In the genomic region with DNA sequence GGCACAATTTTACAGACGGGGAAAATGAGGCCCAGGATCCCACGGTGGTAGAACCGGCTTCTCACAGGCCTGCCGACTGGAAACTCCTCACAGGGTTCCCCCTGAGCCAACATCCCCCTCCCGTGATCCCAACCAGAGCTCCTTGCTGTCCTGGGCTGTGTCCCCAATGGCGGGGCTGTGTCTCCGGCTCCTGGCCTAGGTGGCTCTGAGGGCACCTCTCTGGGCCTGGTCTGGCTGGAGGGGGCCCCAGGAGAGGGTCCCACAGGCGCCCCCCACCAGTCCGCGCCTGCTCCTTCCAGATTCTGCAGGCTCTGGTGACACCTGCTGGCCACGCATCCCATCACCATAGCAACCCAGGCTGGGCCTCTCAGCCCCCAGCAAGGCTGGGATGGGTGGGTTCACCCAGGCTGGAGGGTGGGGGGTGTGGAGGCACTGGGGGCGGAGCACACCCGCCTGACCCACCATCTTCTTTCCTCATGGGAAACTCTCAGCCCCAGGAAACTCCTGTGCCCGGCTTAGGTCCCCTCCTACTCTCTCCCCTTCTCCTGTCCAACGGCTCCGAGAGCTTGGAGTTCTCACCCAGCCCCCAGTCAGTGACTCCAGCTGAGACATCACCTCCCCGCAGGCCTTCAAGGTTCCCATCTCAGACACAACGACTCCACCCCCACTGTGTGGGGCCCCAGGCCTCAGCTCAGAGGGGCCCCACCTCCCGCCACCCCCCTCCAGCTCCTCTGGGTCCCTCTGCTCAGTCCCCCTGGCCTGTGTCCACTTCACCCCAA, we compare ENCODE assay signal across 8 cellular contexts. TPM values are rescaled to one million over a fixed set of nuclear protein-coding genes. Genes with fewer than 3 reads are reported as not detected.
DNase-seq lines count a peak whose midpoint lies in the region; ATAC-seq and TF ChIP-seq lines count a peak whose summit lies in the region.

No MANE protein-coding gene starts in this region.

- peak; percentile 79 for TF ChIP-seq CTCF in HFFc6 (IDR thresholded peaks at IDR 0.05)
- TF ChIP-seq CTCF in WERI-Rb-1 (IDR thresholded peaks at IDR 0.05; ENCODE audit: low read depth, low read length): peak; percentile 72
- TF ChIP-seq CTCF in choroid plexus epithelial cell (conservative IDR thresholded peaks at IDR 0.05; ENCODE audit: low read depth, low read length): peak; percentile 71
- TF ChIP-seq CTCF in right lobe of liver (IDR thresholded peaks at IDR 0.05): peak; percentile 67 to 72 (median 71)
- peak; percentile 38 to 59 (median 50) for TF ChIP-seq CTCF in testis (IDR thresholded peaks at IDR 0.05)

- H3K9me3 Mint-ChIP-seq in HFFc6: no peaks in the 10 kb centered on the region

- TF ChIP-seq POLR2A in right lobe of liver (IDR thresholded peaks at IDR 0.05): no peak
- TF ChIP-seq POLR2A in testis (IDR thresholded peaks at IDR 0.05): no peak

- no peak overlapping the region for H3K4me3 Mint-ChIP-seq in HFFc6

- ATAC-seq in right lobe of liver: peak; percentile 72 to 84 (median 76)
- ATAC-seq in GM21423 (IDR thresholded peaks at IDR 0.05; ENCODE audit: unreplicated experiment): no peak
- ATAC-seq in GM19467 (IDR thresholded peaks at IDR 0.05; ENCODE audit: unreplicated experiment): no peak

- H3K36me3 Mint-ChIP-seq in HFFc6 (ENCODE audit: low read depth): no peaks in the 10 kb centered on the region

- 10% methylated on average over 8 of the region's 19 CpGs for WGBS in right lobe of liver (ENCODE audit: insufficient coverage, low coverage, low lambda C conversion rate, missing lambda C conversion rate)
- 44 to 48% methylated on average over 13 to 17 of the region's 19 CpGs for WGBS in testis, 2 donors

- H3K36me3 ChIP-seq in WERI-Rb-1: no peaks in the 10 kb centered on the region
- no peaks in the 10 kb centered on the region for H3K36me3 ChIP-seq in right lobe of liver
- H3K36me3 ChIP-seq in testis (ENCODE audit: low read depth, missing control alignments): no peaks in the 10 kb centered on the region

- no peak overlapping the region for H3K27ac Mint-ChIP-seq in HFFc6

- peak in 8 of 14 donors; percentile 17 to 66 (median 32) for DNase-seq in C1 segment of cervical spinal cord (lab: John Stamatoyannopoulos, UW)
- no peak for DNase-seq in HFFc6
- DNase-seq in WERI-Rb-1: peak; percentile 66
- DNase-seq in choroid plexus epithelial cell (ENCODE audit: low read depth): peak; percentile 53
- DNase-seq in right lobe of liver: peak; percentile 58 to 69 (median 64)
- DNase-seq in testis: peak; percentile 67

- H3K9me3 ChIP-seq in WERI-Rb-1 (ENCODE audit: severe bottlenecking) (no peaks in the 10 kb centered on the region), right lobe of liver (no peaks in the 10 kb centered on the region), testis (no peaks in the 10 kb centered on the region)

- H3K4me1 ChIP-seq in right lobe of liver (peaks cover 0 to 6% (median 0%) of the 10 kb centered on the region in 4 donors), testis (peaks cover 8% of the 10 kb centered on the region)

- H3K27me3 Mint-ChIP-seq in HFFc6 (ENCODE audit: insufficient read depth): no peaks in the 10 kb centered on the region; the same call in none of the 2 replicates

- no peak overlapping the region for H3K4me3 ChIP-seq in WERI-Rb-1 (ENCODE audit: low read depth, low read length)
- no peak overlapping the region for H3K4me3 ChIP-seq in choroid plexus epithelial cell (ENCODE audit: low read depth, low read length)
- no peak overlapping the region for H3K4me3 ChIP-seq in right lobe of liver
- no peak overlapping the region for H3K4me3 ChIP-seq in testis

- peaks cover 12% of the 10 kb centered on the region for H3K4me1 Mint-ChIP-seq in HFFc6 (ENCODE audit: low read depth)

- H3K27me3 ChIP-seq in WERI-Rb-1 (ENCODE audit: insufficient read depth, low read depth, severe bottlenecking) (no peaks in the 10 kb centered on the region), right lobe of liver (no peaks in the 10 kb centered on the region), testis (no peaks in the 10 kb centered on the region)

- intact Hi-C loops in right lobe of liver (cut with DNase I): loop anchor here in 1 of 2 donors (10.0 kb wide), 1 partner anchor 216 kb away; no protein-coding TSS in a partner anchor
- intact Hi-C loops in testis (cut with DNase I; ENCODE audit: low total_unique reads): no loop called here

- H3K27ac ChIP-seq in WERI-Rb-1 (peak overlapping the region; percentile 75), right lobe of liver (no peak overlapping the region), testis (no peak overlapping the region)

RNA-seq across cellular contexts. Expression of a gene that starts 27.1 kb away (rescaled TPM):
- 10 to 100 TPM; 70.6 to 87.1 (median 79.9) TPM for total RNA-seq in HFFc6 (2021; fragmentation: NEBNext Ultra II Directional; extraction: Animal tissue kit (Norgen Biotek cat#: 25700))
- 10 to 100 TPM; 27.0 to 36.9 (median 30.5) TPM for total RNA-seq in right lobe of liver
- total RNA-seq in testis: 100 to 1,000 TPM; 117 to 128 TPM
- 56.2 TPM for polyA plus RNA-seq in testis (ENCODE audit: insufficient read depth, low read depth, low replicate concordance)

Comparison
In these comparisons a context has a peak if more than half of its experiments do, and no peak if none do; other contexts are left out.
1. ATAC-seq: peak in right lobe of liver (4 of 4); none in GM21423 (single experiment) and GM19467 (single experiment).
2. Peak in every context shown above with its lines, with median percentiles within 50 percentile points of each other: CTCF ChIP-seq.